In genomic region chrX:18886344-18887161, GRCh38 we compare ENCODE assay signal across 1 cellular context.
TF ChIP-seq lines count a peak whose summit lies in the region.

No MANE protein-coding gene starts in this region.

TF ChIP-seq in GM12878, 131 proteins besides CTCF, POLR2A, EP300 and RAD21 (continued from another document and continues in another):
- TF ChIP-seq BCL3 (IDR thresholded peaks at IDR 0.05; ENCODE audit: borderline replicate concordance, insufficient read depth, low read depth, low read length, poor library complexity, severe bottlenecking) (no peak), BCLAF1 (IDR thresholded peaks at IDR 0.05) (no peak), RAD51 (IDR thresholded peaks at IDR 0.05) (peak; percentile 85), SKIL (IDR thresholded peaks at IDR 0.05; ENCODE audit: low read depth, poor library complexity, severe bottlenecking) (no peak), SMAD1 (IDR thresholded peaks at IDR 0.05; ENCODE audit: low read depth, partially characterized antibody) (peak; percentile 17), MYC (IDR thresholded peaks at IDR 0.05; ENCODE audit: insufficient read depth, insufficient read length, insufficient replicate concordance, low read length, severe bottlenecking) (no peak), MLLT1 (IDR thresholded peaks at IDR 0.05) (no peak), NR2C1 (IDR thresholded peaks at IDR 0.05) (no peak), FOXK2 (IDR thresholded peaks at IDR 0.05) (no peak), TAF1 (IDR thresholded peaks at IDR 0.05; ENCODE audit: borderline replicate concordance, low read depth, low read length) (no peak), KAT2A (conservative IDR thresholded peaks at IDR 0.05; ENCODE audit: control insufficient read depth, low read depth, low read length) (no peak), ETV6 (conservative IDR thresholded peaks at IDR 0.05 in 1 of 2, IDR thresholded peaks at IDR 0.05 in 1 of 2; ENCODE audit: borderline replicate concordance in 1 of 2, low read depth in 1 of 2) (no peak), POLR2AphosphoS2 (IDR thresholded peaks at IDR 0.05; ENCODE audit: low read depth, low read length) (peak; percentile 56; the same call in 1 of the 2 replicates), SREBF1 (IDR thresholded peaks at IDR 0.05; ENCODE audit: low read length) (no peak), SUPT20H (IDR thresholded peaks at IDR 0.05; ENCODE audit: borderline replicate concordance, control insufficient read depth, low read depth, low read length) (no peak), DPF2 (IDR thresholded peaks at IDR 0.05) (0 out of 2 replicates have a peak, but pooled peaks have one; percentile 18), IKZF2 (IDR thresholded peaks at IDR 0.05) (peak; percentile 48 to 61; a peak in 3 of 4 replicates), ZNF207 (IDR thresholded peaks at IDR 0.05; ENCODE audit: borderline replicate concordance) (no peak), RBBP5 (conservative IDR thresholded peaks at IDR 0.05) (no peak), REST (IDR thresholded peaks at IDR 0.05; ENCODE audit: low read depth, low read length) (no peak), TBL1XR1 (IDR thresholded peaks at IDR 0.05; ENCODE audit: low read depth, low read length) (no peak), WRNIP1 (IDR thresholded peaks at IDR 0.05; ENCODE audit: borderline replicate concordance, low read depth, low read length) (0 out of 2 replicates have a peak, but pooled peaks have one; percentile 77), NR2C2 (IDR thresholded peaks at IDR 0.05; ENCODE audit: borderline replicate concordance, control insufficient read depth, insufficient read length, low read depth) (no peak), EZH2 (IDR thresholded peaks at IDR 0.05; ENCODE audit: borderline replicate concordance, control insufficient read depth, low read depth, low read length) (no peak), FOXM1 (IDR thresholded peaks at IDR 0.05; ENCODE audit: low read depth, low read length) (no peak), CEBPB (IDR thresholded peaks at IDR 0.05; ENCODE audit: borderline replicate concordance in 1 of 2, low read depth in 2 of 2, low read length in 2 of 2) (no peak), HDGF (IDR thresholded peaks at IDR 0.05) (0 out of 2 replicates have a peak, but pooled peaks have one; percentile 20), JUNB (IDR thresholded peaks at IDR 0.05) (no peak), TARDBP (IDR thresholded peaks at IDR 0.05; ENCODE audit: borderline replicate concordance) (0 out of 2 replicates have a peak, but pooled peaks have one; percentile 31), ZBTB4 (CRISPR knock-in tag; IDR thresholded peaks at IDR 0.05) (no peak), SIN3A (IDR thresholded peaks at IDR 0.05; ENCODE audit: low read depth, low read length) (no peak), KLF5 (IDR thresholded peaks at IDR 0.05; ENCODE audit: partially characterized antibody) (no peak), SREBF2 (IDR thresholded peaks at IDR 0.05; ENCODE audit: low read length) (no peak), MEF2A (IDR thresholded peaks at IDR 0.05; ENCODE audit: insufficient read depth, low read depth, low read length) (no peak), BHLHE40 (IDR thresholded peaks at IDR 0.05; ENCODE audit: borderline replicate concordance in 1 of 2, low read depth in 2 of 2, low read length in 1 of 2) (0 out of 4 replicates have a peak, but pooled peaks of 1 of the 2 experiments have one; percentile 9)
- TF ChIP-seq, protein P1, sequence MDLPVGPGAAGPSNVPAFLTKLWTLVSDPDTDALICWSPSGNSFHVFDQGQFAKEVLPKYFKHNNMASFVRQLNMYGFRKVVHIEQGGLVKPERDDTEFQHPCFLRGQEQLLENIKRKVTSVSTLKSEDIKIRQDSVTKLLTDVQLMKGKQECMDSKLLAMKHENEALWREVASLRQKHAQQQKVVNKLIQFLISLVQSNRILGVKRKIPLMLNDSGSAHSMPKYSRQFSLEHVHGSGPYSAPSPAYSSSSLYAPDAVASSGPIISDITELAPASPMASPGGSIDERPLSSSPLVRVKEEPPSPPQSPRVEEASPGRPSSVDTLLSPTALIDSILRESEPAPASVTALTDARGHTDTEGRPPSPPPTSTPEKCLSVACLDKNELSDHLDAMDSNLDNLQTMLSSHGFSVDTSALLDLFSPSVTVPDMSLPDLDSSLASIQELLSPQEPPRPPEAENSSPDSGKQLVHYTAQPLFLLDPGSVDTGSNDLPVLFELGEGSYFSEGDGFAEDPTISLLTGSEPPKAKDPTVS (IDR thresholded peaks at IDR 0.05; ENCODE audit: low read depth, low read length), result no peak
- TF ChIP-seq, protein P2, sequence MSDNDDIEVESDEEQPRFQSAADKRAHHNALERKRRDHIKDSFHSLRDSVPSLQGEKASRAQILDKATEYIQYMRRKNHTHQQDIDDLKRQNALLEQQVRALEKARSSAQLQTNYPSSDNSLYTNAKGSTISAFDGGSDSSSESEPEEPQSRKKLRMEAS (IDR thresholded peaks at IDR 0.05; ENCODE audit: low read depth, low read length), result peak; percentile 31
- TF ChIP-seq, protein P3, sequence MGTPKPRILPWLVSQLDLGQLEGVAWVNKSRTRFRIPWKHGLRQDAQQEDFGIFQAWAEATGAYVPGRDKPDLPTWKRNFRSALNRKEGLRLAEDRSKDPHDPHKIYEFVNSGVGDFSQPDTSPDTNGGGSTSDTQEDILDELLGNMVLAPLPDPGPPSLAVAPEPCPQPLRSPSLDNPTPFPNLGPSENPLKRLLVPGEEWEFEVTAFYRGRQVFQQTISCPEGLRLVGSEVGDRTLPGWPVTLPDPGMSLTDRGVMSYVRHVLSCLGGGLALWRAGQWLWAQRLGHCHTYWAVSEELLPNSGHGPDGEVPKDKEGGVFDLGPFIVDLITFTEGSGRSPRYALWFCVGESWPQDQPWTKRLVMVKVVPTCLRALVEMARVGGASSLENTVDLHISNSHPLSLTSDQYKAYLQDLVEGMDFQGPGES (IDR thresholded peaks at IDR 0.05), result no peak
- TF ChIP-seq, protein P4, sequence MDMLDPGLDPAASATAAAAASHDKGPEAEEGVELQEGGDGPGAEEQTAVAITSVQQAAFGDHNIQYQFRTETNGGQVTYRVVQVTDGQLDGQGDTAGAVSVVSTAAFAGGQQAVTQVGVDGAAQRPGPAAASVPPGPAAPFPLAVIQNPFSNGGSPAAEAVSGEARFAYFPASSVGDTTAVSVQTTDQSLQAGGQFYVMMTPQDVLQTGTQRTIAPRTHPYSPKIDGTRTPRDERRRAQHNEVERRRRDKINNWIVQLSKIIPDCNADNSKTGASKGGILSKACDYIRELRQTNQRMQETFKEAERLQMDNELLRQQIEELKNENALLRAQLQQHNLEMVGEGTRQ (IDR thresholded peaks at IDR 0.05; ENCODE audit: borderline replicate concordance, low read depth, low read length), result no peak; the same call in 1 of the 2 replicates
